8 cellular contexts compared by ENCODE assay signal in the genomic region with DNA sequence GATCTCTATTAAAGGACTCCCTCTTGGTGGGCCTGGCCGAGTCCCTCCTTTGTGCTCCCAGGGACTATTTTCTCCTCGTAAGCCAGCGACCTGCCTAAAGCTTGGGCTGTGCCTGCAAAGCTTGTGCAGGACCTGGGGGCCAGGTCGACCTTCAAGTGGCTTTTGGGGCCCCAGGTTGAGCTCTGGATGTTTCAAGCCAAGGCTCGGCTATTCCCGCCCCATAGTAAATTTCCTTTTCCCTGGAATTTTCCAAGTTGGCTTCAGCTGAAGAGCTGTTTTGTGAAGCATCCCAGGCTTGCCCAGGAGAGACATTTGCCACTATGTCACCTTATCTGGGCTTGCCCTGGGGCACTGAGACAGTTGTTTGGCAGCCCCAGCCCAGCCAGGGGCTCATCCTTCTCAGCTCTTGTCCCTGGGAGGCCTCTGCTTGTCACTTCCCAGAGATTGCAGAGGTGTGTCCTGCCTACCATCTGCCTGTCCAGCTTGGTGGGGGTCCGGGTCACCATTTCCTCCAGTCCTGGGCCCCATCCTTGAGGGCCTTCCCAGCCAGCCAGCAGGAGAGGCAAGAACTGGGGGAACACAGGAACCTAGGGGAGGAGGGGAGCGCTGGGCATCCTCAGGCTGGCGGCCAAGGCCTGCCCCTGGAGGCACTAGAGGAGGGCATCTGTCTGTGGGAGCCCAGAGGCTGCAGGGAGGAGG. TPM values are rescaled to one million over a fixed set of nuclear protein-coding genes. Genes with fewer than 3 reads are reported as not detected.
DNase-seq lines count a peak whose midpoint lies in the region; ATAC-seq and TF ChIP-seq lines count a peak whose summit lies in the region.

No MANE protein-coding gene starts in this region.

- peaks cover 10% of the 10 kb centered on the region for H3K27me3 Mint-ChIP-seq in activated naive CD4-positive, alpha-beta T cell treated with anti-CD3 and anti-CD28 coated beads, Interleukin-2, amount 10 ng/mL, durations not matched to agents 7 days and 5 days
- H3K27me3 Mint-ChIP-seq in type B pancreatic cell = no peaks in the 10 kb centered on the region

- TF ChIP-seq CTCF in type B pancreatic cell (conservative IDR thresholded peaks at IDR 0.05) = no peak

- peak overlapping the region; percentile 73 for H3K27ac Mint-ChIP-seq in activated naive CD4-positive, alpha-beta T cell treated with anti-CD3 and anti-CD28 coated beads, Interleukin-2, amount 10 ng/mL, durations not matched to agents 7 days and 5 days
- H3K27ac Mint-ChIP-seq in type B pancreatic cell = peak overlapping the region; percentile 86

- no peak overlapping the region for H3K9ac ChIP-seq in muscle layer of colon (ENCODE audit: low read length)

- peak overlapping the region in 1 of 2 donors; percentile 53 for H3K4me3 ChIP-seq in muscle layer of colon (ENCODE audit: low read depth in 1 of 2, low read length in 2 of 2)

- H3K27me3 ChIP-seq in muscle layer of colon (ENCODE audit: control insufficient read depth in 1 of 2, insufficient read depth in 2 of 2, low read length in 2 of 2) = no peaks in the 10 kb centered on the region

- H3K9me3 Mint-ChIP-seq in activated naive CD4-positive, alpha-beta T cell treated with anti-CD3 and anti-CD28 coated beads, Interleukin-2, amount 10 ng/mL, durations not matched to agents 7 days and 5 days = no peaks in the 10 kb centered on the region
- H3K9me3 Mint-ChIP-seq in type B pancreatic cell = no peaks in the 10 kb centered on the region

- H3K36me3 Mint-ChIP-seq in activated naive CD4-positive, alpha-beta T cell treated with anti-CD3 and anti-CD28 coated beads, Interleukin-2, amount 10 ng/mL, durations not matched to agents 7 days and 5 days = peaks cover 33% of the 10 kb centered on the region
- H3K36me3 Mint-ChIP-seq in type B pancreatic cell = peaks cover 6% of the 10 kb centered on the region

- peaks cover 33% of the 10 kb centered on the region for H3K36me3 ChIP-seq in muscle layer of colon (ENCODE audit: insufficient read depth, low read length)

- H3K4me3 Mint-ChIP-seq in activated naive CD4-positive, alpha-beta T cell treated with anti-CD3 and anti-CD28 coated beads, Interleukin-2, amount 10 ng/mL, durations not matched to agents 7 days and 5 days = no peak overlapping the region
- peak overlapping the region; percentile 44 for H3K4me3 Mint-ChIP-seq in type B pancreatic cell

- H3K4me1 Mint-ChIP-seq in activated naive CD4-positive, alpha-beta T cell treated with anti-CD3 and anti-CD28 coated beads, Interleukin-2, amount 10 ng/mL, durations not matched to agents 7 days and 5 days = peaks cover 41% of the 10 kb centered on the region
- peaks cover 22% of the 10 kb centered on the region for H3K4me1 Mint-ChIP-seq in type B pancreatic cell (ENCODE audit: unreplicated experiment)

- H3K27ac ChIP-seq in caudate nucleus (ENCODE audit: low read depth, low read length) = peak overlapping the region; percentile 86
- peak overlapping the region; percentile 59 for H3K27ac ChIP-seq in muscle layer of colon (ENCODE audit: low read depth, low read length)

- CTCF ChIA-PET in activated naive CD4-positive, alpha-beta T cell treated with anti-CD3 and anti-CD28 coated beads, Interleukin-2, amount 10 ng/mL, durations not matched to agents 7 days and 5 days (lab: Charles Lee) = interaction anchor here (1.2 kb wide), 1 partner anchor 19 kb away, joined by 3 read pairs; no protein-coding TSS in a partner anchor

- ATAC-seq in GM21367 (IDR thresholded peaks at IDR 0.05; ENCODE audit: unreplicated experiment) = no peak

- DNase-seq in activated naive CD4-positive, alpha-beta T cell treated with anti-CD3 and anti-CD28 coated beads, Interleukin-2, amount 10 ng/mL, durations not matched to agents 7 days and 5 days = no peak
- no peak for DNase-seq in activated naive CD4-positive, alpha-beta T cell treated with Interleukin-2 at 50 U/mL for 16 hours
- DNase-seq in caudate nucleus (lab: John Stamatoyannopoulos, UW) (peak in 12 of 61 donors; percentile 16 to 39 (median 28)), type B pancreatic cell (ENCODE audit: extremely low spot score, unreplicated experiment) (no peak), SW480 (ENCODE audit: low spot score) (no peak), COLO829 (ENCODE audit: low spot score) (no peak)

- H3K9me3 ChIP-seq in muscle layer of colon (ENCODE audit: low read length) = no peaks in the 10 kb centered on the region

- peaks cover 38% of the 10 kb centered on the region for H3K4me1 ChIP-seq in muscle layer of colon (ENCODE audit: insufficient read depth, low read length)

RNA-seq across cellular contexts. Expression of gene ZMIZ2, which starts 20.2 kb away (rescaled TPM):
- total RNA-seq in type B pancreatic cell (ENCODE audit: low replicate concordance) = 112 and 122 TPM in 2 replicates

RNA-seq across cellular contexts. Expression of gene PPIA, which starts 27.7 kb away (rescaled TPM):
- 1,428 and 1,469 TPM in 2 replicates for total RNA-seq in type B pancreatic cell (ENCODE audit: low replicate concordance)
